Comparison of ENCODE assay signal across 14 cellular contexts in the genomic region with DNA sequence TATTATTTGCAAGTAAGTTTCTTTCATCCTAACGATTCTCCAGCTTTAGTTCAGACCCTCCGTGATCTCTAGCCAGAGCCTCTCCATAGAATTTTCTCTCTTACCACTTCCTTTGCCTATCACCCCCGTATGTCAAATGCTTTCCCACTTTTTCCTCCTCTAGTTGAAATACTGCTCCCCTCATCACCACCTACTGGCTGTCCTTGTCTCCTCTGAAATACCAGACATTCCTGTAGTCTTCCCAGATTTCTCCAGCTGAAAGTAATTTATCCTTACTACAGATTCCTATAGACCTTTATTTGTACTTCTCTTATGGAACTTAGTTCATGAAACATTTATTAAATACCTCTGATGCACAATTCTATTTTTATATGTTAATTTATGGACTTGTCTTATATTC. TPM values are rescaled to one million over a fixed set of nuclear protein-coding genes. Genes with fewer than 3 reads are reported as not detected.
DNase-seq lines count a peak whose midpoint lies in the region; ATAC-seq, FAIRE-seq and TF ChIP-seq lines count a peak whose summit lies in the region.
"Had no signal": no experiment of that assay in that cellular context is flagged by ENCODE, and none has a peak within 500 bp of the region (broad histone marks: within the 10 kb centered on the region; RNA-seq: fewer than 3 reads in every experiment).

No MANE protein-coding gene starts in this region.

- H4K20me1 ChIP-seq in GM23248 (ENCODE audit: insufficient read depth) (no peaks in the 10 kb centered on the region), OCI-LY7 (ENCODE audit: insufficient read depth, low read length) (no peaks in the 10 kb centered on the region)

- TF ChIP-seq CTCF in OCI-LY7 (conservative IDR thresholded peaks at IDR 0.05; ENCODE audit: low read length), result no peak

- POLR2A ChIA-PET in OCI-LY7 (lab: Charles Lee), result interaction anchor here (0.5 to 1.4 kb wide), 2 partner anchors 63 to 548 kb away, joined by 3 to 4 read pairs; no protein-coding TSS in a partner anchor

- peaks cover 63% of the 10 kb centered on the region for H3K4me1 ChIP-seq in GM23248 (ENCODE audit: insufficient read depth)
- H3K4me1 ChIP-seq in adipocyte (ENCODE audit: control insufficient read depth, insufficient read depth, low read length), result peaks cover 42% of the 10 kb centered on the region
- peaks cover 4% of the 10 kb centered on the region for H3K4me1 ChIP-seq in OCI-LY7 (ENCODE audit: insufficient read depth, low read length, poor library complexity, severe bottlenecking)

- H3K4me3 ChIP-seq in GM23248, result no peak overlapping the region; the same call in 1 of the 2 replicates
- no peak overlapping the region for H3K4me3 ChIP-seq in adipocyte (ENCODE audit: low read length)
- H3K4me3 ChIP-seq in OCI-LY7 (ENCODE audit: low read depth, low read length, poor library complexity, severe bottlenecking), result no peak overlapping the region
- H3K4me3 ChIP-seq: esophagus muscularis mucosa had no signal

- H3K27me3 ChIP-seq in GM23248 (replicated peaks; ENCODE audit: insufficient read depth) (no peaks in the 10 kb centered on the region), adipocyte (replicated peaks; ENCODE audit: control insufficient read depth, insufficient read depth, low read length) (no peaks in the 10 kb centered on the region)
- H3K27me3 ChIP-seq: esophagus muscularis mucosa had no signal

- in situ Hi-C loops in GM23248 (cut with MboI), result no loop called here

- H3K9me2 ChIP-seq in GM23248 (ENCODE audit: insufficient read depth) (no peaks in the 10 kb centered on the region), OCI-LY7 (ENCODE audit: insufficient read depth, low read length) (no peaks in the 10 kb centered on the region)

- H3K9ac ChIP-seq in GM23248 (peak overlapping the region; percentile 8; the same call in 1 of the 2 replicates), adipocyte (ENCODE audit: low read length) (peak overlapping the region; percentile 40)

- peak; percentile 50 for DNase-seq in GM23248
- peak; percentile 52 for DNase-seq in adipocyte (ENCODE audit: low read depth)
- peak; percentile 29 for DNase-seq in hepatic stellate cell (ENCODE audit: low spot score)
- peak; percentile 49 for DNase-seq in urothelium cell line (ENCODE audit: low spot score)
- DNase-seq in OCI-LY7 (ENCODE audit: low spot score), result no peak
- DNase-seq in activated CD4-positive, alpha-beta T cell treated with anti-CD3 and anti-CD28 coated beads for 1 hour, result no peak
- DNase-seq: activated CD4-positive, alpha-beta memory T cell treated with anti-CD3 and anti-CD28 coated beads, Interleukin-2, amount 10 ng/mL, durations not matched to agents 7 days and 5 days; activated effector memory CD4-positive, alpha-beta T cell treated with Interleukin-2 at 50 U/mL for 16 hours; NCI-H1092; NCI-H524 treated with DMSO at 0.1 percent for 48 hours; T1000 had no signal

- peaks cover 15% of the 10 kb centered on the region for H3K36me3 ChIP-seq in GM23248 (ENCODE audit: low read depth)
- H3K36me3 ChIP-seq in adipocyte (ENCODE audit: control insufficient read depth, insufficient read depth, low read length, severe bottlenecking), result peaks cover 7% of the 10 kb centered on the region
- H3K36me3 ChIP-seq in OCI-LY7 (ENCODE audit: insufficient read depth, low read length), result no peaks in the 10 kb centered on the region

- ATAC-seq in GM18511 (IDR thresholded peaks at IDR 0.05; ENCODE audit: unreplicated experiment), result no peak

- no peak for FAIRE-seq in urothelium cell line (lab: Jason Lieb, UNC)

- H2AFZ ChIP-seq in GM23248 (no peak overlapping the region), OCI-LY7 (ENCODE audit: low read length) (no peak overlapping the region)

- H3K9me3 ChIP-seq in GM23248 (ENCODE audit: low read depth) (no peaks in the 10 kb centered on the region), adipocyte (ENCODE audit: control insufficient read depth, low read length) (no peaks in the 10 kb centered on the region), OCI-LY7 (ENCODE audit: low read length) (no peaks in the 10 kb centered on the region)
- H3K9me3 ChIP-seq: esophagus muscularis mucosa had no signal

- peaks cover 72% of the 10 kb centered on the region for H3F3A ChIP-seq in GM23248 (ENCODE audit: insufficient read depth)

- H3K4me2 ChIP-seq in GM23248 (ENCODE audit: unreplicated experiment) (peak overlapping the region; percentile 65), OCI-LY7 (ENCODE audit: low read length) (no peak overlapping the region)

- BruUV-seq in OCI-LY7 (replicated peaks; lab: Mats Ljungman, UMichigan), result no TSS peak

- intact Hi-C loops in OCI-LY7 (cut with micrococcal nuclease; ENCODE audit: unreplicated experiment), result loop anchor here (5.0 to 10.0 kb wide), 2 partner anchors 52 to 224 kb away; no protein-coding TSS in a partner anchor

- CTCF ChIA-PET in OCI-LY7 (lab: Charles Lee; ENCODE audit: unreplicated experiment), result interaction anchor here (0.5 to 3.7 kb wide), 2 partner anchors 44 to 65 kb away, joined by 3 to 31 read pairs; no protein-coding TSS in a partner anchor

- WGBS in GM23248 (ENCODE audit: low coverage in 1 of 2, low lambda C conversion rate in 2 of 2, missing lambda C conversion rate in 2 of 2), 2 experiments, result 6 to 18% methylated on average over 3 of the region's 3 CpGs

- H3K27ac ChIP-seq in GM23248 (peak overlapping the region; percentile 90), OCI-LY7 (ENCODE audit: low read depth, low read length, poor library complexity, severe bottlenecking) (no peak overlapping the region)
- H3K27ac ChIP-seq: esophagus muscularis mucosa, RWPE1 had no signal

- H3K79me2 ChIP-seq in GM23248 (ENCODE audit: insufficient read depth) (peaks cover 11% of the 10 kb centered on the region; the same call in 1 of the 2 replicates), OCI-LY7 (ENCODE audit: insufficient read depth, low read depth, low read length) (no peaks in the 10 kb centered on the region)

RNA-seq across cellular contexts. Expression of a gene that starts 36.0 kb away (rescaled TPM):
- total RNA-seq in GM23248 (2014; rRNA removed; shearing (Covaris generic)), result 27.5 and 32.9 TPM in 2 replicates
- 43.4 and 47.5 TPM in 2 replicates for polyA plus RNA-seq in GM23248 (2016; fragmentation: Nextera tagmentation; extraction: Ambion mirVana)
- total RNA-seq in OCI-LY7 (2014; rRNA removed; shearing (Covaris generic)), result not detected in 2 replicates
- total RNA-seq in OCI-LY7 (2022), result not detected in 2 replicates

Comparison
In these comparisons a context has a peak if more than half of its experiments do, and no peak if none do; other contexts are left out.
1. DNase-seq: peak in GM23248 (single experiment), adipocyte (single experiment), hepatic stellate cell (single experiment) and urothelium cell line (single experiment); none in OCI-LY7 (single experiment) and activated CD4-positive, alpha-beta T cell treated with anti-CD3 and anti-CD28 coated beads for 1 hour (single experiment).
2. RNA of a gene that starts 36.0 kb away (total RNA-seq): 27.5 to 32.9 TPM in GM23248; not detected in OCI-LY7; every median in the first group is over 10 times any median in the second.